ENCODE assay signal across 10 cellular contexts in genomic region chr19:7554990-7555864, GRCh38. TPM values are rescaled to one million over a fixed set of nuclear protein-coding genes. Genes with fewer than 3 reads are reported as not detected.
DNase-seq lines count a peak whose midpoint lies in the region; ATAC-seq and TF ChIP-seq lines count a peak whose summit lies in the region.
"Had no signal": no experiment of that assay in that cellular context is flagged by ENCODE, and none has a peak within 500 bp of the region (broad histone marks: within the 10 kb centered on the region; RNA-seq: fewer than 3 reads in every experiment).

No MANE protein-coding gene starts in this region.

- H3K27ac ChIP-seq in RWPE1: no peak overlapping the region

- CTCF ChIA-PET in RWPE1 (lab: Yijun Ruan, JAX): interaction anchor here (1.4 kb wide), 1 partner anchor 13 kb away, joined by 7 read pairs; no protein-coding TSS in a partner anchor

- POLR2A ChIA-PET in RWPE1 (lab: Yijun Ruan, JAX; ENCODE audit: low non-redundant PET): no interaction called here

- no peak for TF ChIP-seq CTCF in RWPE1 (conservative IDR thresholded peaks at IDR 0.05; ENCODE audit: low read depth)

- no peak for ATAC-seq in GM18861 (IDR thresholded peaks at IDR 0.05; ENCODE audit: unreplicated experiment)

- DNase-seq in activated T-cell treated with anti-CD3 and anti-CD28 coated beads for 48 hours (ENCODE audit: low read depth) (peak; percentile 30), activated T-cell treated with anti-CD3 and anti-CD28 coated beads for 4 hours (no peak), RWPE1 (ENCODE audit: low spot score) (peak; percentile 63), hepatic stellate cell (ENCODE audit: low spot score) (peak; percentile 54), cerebellum (ENCODE audit: low spot score) (no peak), NCI-H2196 (lab: John Stamatoyannopoulos, UW; ENCODE audit: unreplicated experiment) (no peak)
- DNase-seq in stimulated activated CD8-positive, alpha-beta memory T cell treated with anti-CD3 and anti-CD28 coated beads, Interleukin-4, amount 100 ng/mL, for 48 hours: peak; percentile 66
- DNase-seq: dermis blood vessel endothelial cell, NCI-H1694 had no signal

RNA-seq across cellular contexts. Expression of gene PNPLA6, which starts 19.7 kb away (rescaled TPM):
- 30.6 TPM for total RNA-seq in cerebellum

RNA-seq across cellular contexts. Expression of gene MCOLN1, which starts 32.8 kb away (rescaled TPM):
- 9.6 TPM for total RNA-seq in cerebellum

RNA-seq across cellular contexts. Expression of gene ZNF358, which starts 39.3 kb away (rescaled TPM):
- 10.8 TPM for total RNA-seq in cerebellum

RNA-seq across cellular contexts. Expression of gene CAMSAP3, which starts 40.4 kb away (rescaled TPM):
- 9.9 TPM for total RNA-seq in cerebellum

Comparison
In these comparisons a context has a peak if more than half of its experiments do, and no peak if none do; other contexts are left out.
1. DNase-seq: peak in activated T-cell treated with anti-CD3 and anti-CD28 coated beads for 48 hours (single experiment), RWPE1 (single experiment), hepatic stellate cell (single experiment) and stimulated activated CD8-positive, alpha-beta memory T cell treated with anti-CD3 and anti-CD28 coated beads, Interleukin-4, amount 100 ng/mL, for 48 hours (single experiment); none in activated T-cell treated with anti-CD3 and anti-CD28 coated beads for 4 hours (single experiment), cerebellum (single experiment) and NCI-H2196 (single experiment).